Comparison of ENCODE assay signal across 2 cellular contexts in genomic region chr7:101624246-101625000, GRCh38.
TF ChIP-seq lines count a peak whose summit lies in the region.

No MANE protein-coding gene starts in this region.

TF ChIP-seq in IMR-90, 13 proteins besides CTCF, POLR2A, EP300 and RAD21:
- TF ChIP-seq FOS (IDR thresholded peaks at IDR 0.05; ENCODE audit: low read depth, low read length) = no peak
- TF ChIP-seq CEBPB (IDR thresholded peaks at IDR 0.05; ENCODE audit: low read depth, low read length) = no peak
- TF ChIP-seq MAFK (IDR thresholded peaks at IDR 0.05; ENCODE audit: low read depth, low read length) = no peak
- no peak for TF ChIP-seq ELK1 (IDR thresholded peaks at IDR 0.05; ENCODE audit: borderline replicate concordance, low read depth, low read length)
- TF ChIP-seq MXI1 (IDR thresholded peaks at IDR 0.05; ENCODE audit: borderline replicate concordance, low read depth, low read length) = no peak
- no peak for TF ChIP-seq RFX5 (IDR thresholded peaks at IDR 0.05; ENCODE audit: low read depth, low read length)
- no peak for TF ChIP-seq SMC3 (IDR thresholded peaks at IDR 0.05; ENCODE audit: low read depth, low read length)

TF ChIP-seq in H1, 55 proteins besides CTCF, POLR2A, EP300 and RAD21:
- TF ChIP-seq RXRA (IDR thresholded peaks at IDR 0.05; ENCODE audit: insufficient read depth, low read depth, low read length) = no peak
- no peak for TF ChIP-seq GTF2F1 (IDR thresholded peaks at IDR 0.05; ENCODE audit: borderline replicate concordance, low read depth, low read length)
- TF ChIP-seq TCF12 (IDR thresholded peaks at IDR 0.05; ENCODE audit: low read depth, low read length) = no peak
- TF ChIP-seq TAF1 (IDR thresholded peaks at IDR 0.05; ENCODE audit: low read depth, low read length) = no peak
- no peak for TF ChIP-seq SIX5 (IDR thresholded peaks at IDR 0.05; ENCODE audit: low read depth, low read length)
- TF ChIP-seq SP4 (IDR thresholded peaks at IDR 0.05; ENCODE audit: low read length) = no peak
- TF ChIP-seq CTBP2 (IDR thresholded peaks at IDR 0.05; ENCODE audit: borderline replicate concordance, insufficient read depth, insufficient read length, low read length) = peak; percentile 52
- no peak for TF ChIP-seq SAP30 (IDR thresholded peaks at IDR 0.05; ENCODE audit: insufficient read depth, insufficient replicate concordance, low read length)
- no peak for TF ChIP-seq RFX5 (IDR thresholded peaks at IDR 0.05; ENCODE audit: borderline replicate concordance, low read depth, low read length)
- TF ChIP-seq SP2 (IDR thresholded peaks at IDR 0.05; ENCODE audit: low read length) = no peak
- TF ChIP-seq EGR1 (IDR thresholded peaks at IDR 0.05; ENCODE audit: borderline replicate concordance, low read depth, low read length) = 0 out of 2 replicates have a peak, but pooled peaks have one; percentile 4
- peak; percentile 17; the same call in 1 of the 2 replicates for TF ChIP-seq GABPA (IDR thresholded peaks at IDR 0.05; ENCODE audit: borderline replicate concordance, insufficient read depth, low read length)
- TF ChIP-seq YY1 (IDR thresholded peaks at IDR 0.05; ENCODE audit: low read depth, low read length) = peak; percentile 56; the same call in 1 of the 2 replicates
- TF ChIP-seq JUN (IDR thresholded peaks at IDR 0.05; ENCODE audit: low read depth, low read length) = no peak
- no peak for TF ChIP-seq USF2 (IDR thresholded peaks at IDR 0.05; ENCODE audit: low read length)
- 0 out of 4 replicates have a peak, but pooled peaks of 1 of the 2 experiments have one; percentile 24 for TF ChIP-seq HDAC2 (IDR thresholded peaks at IDR 0.05; ENCODE audit: borderline replicate concordance in 1 of 2, low read depth in 2 of 2, low read length in 2 of 2)
- TF ChIP-seq RNF2 (IDR thresholded peaks at IDR 0.05; ENCODE audit: borderline replicate concordance, low read depth, low read length, missing control alignments, poor library complexity, severe bottlenecking) = no peak
- no peak for TF ChIP-seq FOSL1 (IDR thresholded peaks at IDR 0.05; ENCODE audit: insufficient read depth, low read depth, low read length)
- no peak for TF ChIP-seq CHD1 (IDR thresholded peaks at IDR 0.05; ENCODE audit: low read depth, low read length)
- no peak for TF ChIP-seq ATF3 (IDR thresholded peaks at IDR 0.05; ENCODE audit: insufficient read depth, low read depth, low read length)
- TF ChIP-seq EZH2 (IDR thresholded peaks at IDR 0.05; ENCODE audit: low read depth, low read length, severe bottlenecking) = no peak
- TF ChIP-seq TEAD4 (IDR thresholded peaks at IDR 0.05; ENCODE audit: low read depth, low read length) = peak; percentile 99
- TF ChIP-seq CBX5 (IDR thresholded peaks at IDR 0.05; ENCODE audit: low read depth, low read length) = no peak
